18 cellular contexts compared by ENCODE assay signal in genomic region chr5:116023619-116024018, GRCh38. TPM values are rescaled to one million over a fixed set of nuclear protein-coding genes. Genes with fewer than 3 reads are reported as not detected.
DNase-seq lines count a peak whose midpoint lies in the region; ATAC-seq and TF ChIP-seq lines count a peak whose summit lies in the region.
"Had no signal": no experiment of that assay in that cellular context is flagged by ENCODE, and none has a peak within 500 bp of the region (broad histone marks: within the 10 kb centered on the region; RNA-seq: fewer than 3 reads in every experiment).

No MANE protein-coding gene starts in this region.

- no peaks in the 10 kb centered on the region for H4K20me1 ChIP-seq in Loucy (ENCODE audit: insufficient read depth, low read length, poor library complexity, severe bottlenecking)
- no peaks in the 10 kb centered on the region for H4K20me1 ChIP-seq in fibroblast of lung (ENCODE audit: control insufficient read depth, extremely low read depth, insufficient read depth, low read length)

- no peak overlapping the region for H3K27ac ChIP-seq in fibroblast of lung (ENCODE audit: insufficient read depth, low read length)
- no peak overlapping the region for H3K27ac ChIP-seq in trophoblast cell (ENCODE audit: low read depth, low read length)
- H3K27ac ChIP-seq: PC-9, SJCRH30 had no signal

- no peaks in the 10 kb centered on the region for H3K27me3 ChIP-seq in Loucy (ENCODE audit: insufficient read depth, low read length, poor library complexity, severe bottlenecking)
- H3K27me3 ChIP-seq in fibroblast of lung (ENCODE audit: control insufficient read depth, insufficient read depth, low read length) = no peaks in the 10 kb centered on the region
- H3K27me3 ChIP-seq in trophoblast cell (ENCODE audit: insufficient read depth, low read length) = no peaks in the 10 kb centered on the region
- H3K27me3 ChIP-seq: SJCRH30 had no signal

- peak overlapping the region; percentile 81 for H3K23ac ChIP-seq in trophoblast cell (ENCODE audit: low read length)

- no peak overlapping the region for H2BK5ac ChIP-seq in trophoblast cell (ENCODE audit: low read depth, low read length, poor library complexity)

- no peak overlapping the region for H4K8ac ChIP-seq in trophoblast cell (ENCODE audit: low read depth, low read length)

- no peak overlapping the region for H3K9ac ChIP-seq in Loucy (ENCODE audit: low read depth, low read length, poor library complexity, severe bottlenecking)
- no peak overlapping the region for H3K9ac ChIP-seq in fibroblast of lung (ENCODE audit: insufficient read depth, low read length)
- H3K9ac ChIP-seq in trophoblast cell (ENCODE audit: low read length) = no peak overlapping the region

- H3K18ac ChIP-seq in trophoblast cell (ENCODE audit: low read length) = no peak overlapping the region

- H3K79me2 ChIP-seq in Loucy (ENCODE audit: insufficient read depth, low read length) (no peaks in the 10 kb centered on the region), fibroblast of lung (ENCODE audit: control insufficient read depth, insufficient read depth, low read length) (no peaks in the 10 kb centered on the region), trophoblast cell (ENCODE audit: control insufficient read depth, insufficient read depth, low read length, poor library complexity) (no peaks in the 10 kb centered on the region)

- no peak overlapping the region for H2AK5ac ChIP-seq in trophoblast cell (ENCODE audit: low read length)

- no peaks in the 10 kb centered on the region for H3K9me2 ChIP-seq in Loucy (replicated peaks; ENCODE audit: low read depth, low read length)

- H3K4ac ChIP-seq in trophoblast cell (ENCODE audit: low read depth, low read length) = no peak overlapping the region

- H2AFZ ChIP-seq in Loucy (ENCODE audit: low read length) (0 out of 2 replicates have a peak overlapping the region, but pooled peaks have one; percentile 36), fibroblast of lung (ENCODE audit: low read length) (no peak overlapping the region), trophoblast cell (ENCODE audit: insufficient read depth, low read length, poor library complexity) (no peak overlapping the region)

- ATAC-seq in HG03175 (IDR thresholded peaks at IDR 0.05; ENCODE audit: unreplicated experiment) (no peak), GM21576 (IDR thresholded peaks at IDR 0.05; ENCODE audit: unreplicated experiment) (no peak)

- no peak overlapping the region for H4K12ac ChIP-seq in trophoblast cell (ENCODE audit: low read depth, low read length)

- TF ChIP-seq CTCF in AG10803 (conservative IDR thresholded peaks at IDR 0.05; ENCODE audit: low read length) (peak; percentile 35; the same call in 1 of the 2 replicates), Loucy (conservative IDR thresholded peaks at IDR 0.05; ENCODE audit: low read length) (no peak), fibroblast of lung (conservative IDR thresholded peaks at IDR 0.05 in 1 of 2, IDR thresholded peaks at IDR 0.05 in 1 of 2; ENCODE audit: low read depth in 1 of 2, low read length in 2 of 2) (peak; percentile 16 to 26)

- no peak overlapping the region for H2BK120ac ChIP-seq in trophoblast cell (ENCODE audit: insufficient read depth, low read length, poor library complexity)

- H3K4me1 ChIP-seq in Loucy (ENCODE audit: insufficient read depth, low read length, poor library complexity, severe bottlenecking) = no peaks in the 10 kb centered on the region
- no peaks in the 10 kb centered on the region for H3K4me1 ChIP-seq in fibroblast of lung (ENCODE audit: control insufficient read depth, extremely low read depth, insufficient read depth, low read length)
- no peaks in the 10 kb centered on the region for H3K4me1 ChIP-seq in trophoblast cell (ENCODE audit: control insufficient read depth in 1 of 2, insufficient read depth in 2 of 2, low read length in 2 of 2)
- H3K4me1 ChIP-seq: Caco-2, SJCRH30 had no signal

- H3F3A ChIP-seq in Loucy (ENCODE audit: low read depth) = no peaks in the 10 kb centered on the region

- H3K9me3 ChIP-seq in Loucy (ENCODE audit: insufficient read depth, low read depth, low read length) (no peaks in the 10 kb centered on the region), fibroblast of lung (ENCODE audit: control insufficient read depth, insufficient read depth, low read depth, low read length) (no peaks in the 10 kb centered on the region), trophoblast cell (ENCODE audit: insufficient read depth, low read depth, low read length) (no peaks in the 10 kb centered on the region)
- H3K9me3 ChIP-seq: Caco-2 had no signal

- H3K4me3 ChIP-seq in AG10803 (ENCODE audit: low read length) (no peak overlapping the region), Loucy (ENCODE audit: low read length, poor library complexity, severe bottlenecking) (no peak overlapping the region), fibroblast of lung (replicated peaks in 1 of 4; ENCODE audit: control extremely low read depth in 1 of 4, insufficient read depth in 1 of 4, low read depth in 3 of 4, low read length in 4 of 4) (no peak overlapping the region), trophoblast cell (ENCODE audit: low read depth, low read length) (no peak overlapping the region)
- H3K4me3 ChIP-seq: PC-9, SJCRH30 had no signal

- no peak overlapping the region for H4K91ac ChIP-seq in trophoblast cell (ENCODE audit: low read depth, low read length)

- H3K4me2 ChIP-seq in Loucy (ENCODE audit: low read depth, low read length, poor library complexity, severe bottlenecking) (no peak overlapping the region), fibroblast of lung (ENCODE audit: extremely low read depth, insufficient read depth, low read length) (no peak overlapping the region), trophoblast cell (ENCODE audit: low read length) (no peak overlapping the region)
- H3K4me2 ChIP-seq: PC-9 had no signal

- H3K36me3 ChIP-seq in Loucy (ENCODE audit: insufficient read depth, low read length) (no peaks in the 10 kb centered on the region), fibroblast of lung (ENCODE audit: control insufficient read depth, insufficient read depth, low read length) (no peaks in the 10 kb centered on the region), trophoblast cell (ENCODE audit: control insufficient read depth in 1 of 2, insufficient read depth in 2 of 2, low read length in 2 of 2) (no peaks in the 10 kb centered on the region)
- H3K36me3 ChIP-seq: SJCRH30 had no signal

- DNase-seq in AG10803 (ENCODE audit: low read depth) = no peak
- DNase-seq in fibroblast of lung (ENCODE audit: low read depth in 2 of 2) = no peak
- peak in 1 of 2 donors; percentile 43 for DNase-seq in trophoblast cell
- DNase-seq in NCI-H1417 treated with DMSO at 0.1 percent for 48 hours (lab: John Stamatoyannopoulos, UW) = no peak
- DNase-seq: AML-193; Caco-2; CD4-positive, CD25-positive, alpha-beta regulatory T cell; KG1; NCI-H1436 treated with DMSO at 0.1 percent for 48 hours; NCI-H2029 treated with DMSO at 0.1 percent for 48 hours; NCI-H82; PC-9; SJCRH30 had no signal

- no peak overlapping the region for H3K14ac ChIP-seq in trophoblast cell (ENCODE audit: low read length)

- H2BK12ac ChIP-seq in trophoblast cell (ENCODE audit: low read length) = no peak overlapping the region

- H3K79me1 ChIP-seq in trophoblast cell (ENCODE audit: low read length) = no peaks in the 10 kb centered on the region

RNA-seq across cellular contexts. Expression of gene ARL14EPL, which starts 8.7 kb away (rescaled TPM):
- not detected in 2 replicates for total RNA-seq in fibroblast of lung
- polyA plus RNA-seq in fibroblast of lung = not detected in 2 replicates
- not detected in 2 replicates for polyA plus RNA-seq in fibroblast of lung (2012)
- not detected in 2 replicates for polyA minus RNA-seq in fibroblast of lung (ENCODE audit: low replicate concordance)
- polyA plus RNA-seq in trophoblast cell (2013) = 0.06 and 0.10 TPM in 2 replicates
- total RNA-seq: A673; Caco-2; CD4-positive, CD25-positive, alpha-beta regulatory T cell; NCI-H460 had no signal
- polyA plus RNA-seq: CD4-positive, CD25-positive, alpha-beta regulatory T cell had no signal
